In the genomic region with DNA sequence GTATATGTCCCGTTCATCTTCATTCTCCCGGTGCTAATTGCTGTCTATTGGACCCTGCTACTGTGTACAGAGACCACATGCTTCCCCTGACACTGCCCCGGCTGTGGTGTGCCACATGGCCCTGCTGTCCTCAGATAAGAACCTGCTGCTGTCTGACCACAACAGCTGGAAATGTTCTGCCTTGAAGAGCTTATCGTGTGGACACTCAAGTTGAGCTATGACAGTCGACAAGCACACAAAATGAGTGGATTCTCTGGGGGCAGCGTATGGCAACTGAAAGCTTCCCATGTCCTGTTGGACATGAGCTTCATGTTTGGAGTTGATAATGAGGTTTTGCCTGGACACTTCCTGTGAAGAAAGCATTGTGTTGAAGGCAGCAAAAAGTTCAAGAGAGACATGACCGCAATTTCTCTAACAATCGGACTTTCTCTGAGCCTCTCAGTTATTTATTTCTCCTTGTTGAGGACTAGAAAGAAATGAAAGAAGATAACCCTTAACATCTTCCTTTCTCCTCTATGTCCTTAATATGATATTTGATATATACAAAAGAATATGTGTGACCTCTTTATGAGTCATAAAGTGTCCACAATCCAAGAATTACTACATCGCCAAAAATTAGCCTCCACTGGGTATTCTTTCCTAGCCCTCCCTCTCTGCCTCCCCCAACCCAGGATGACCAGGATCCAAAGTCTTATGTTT, we compare ENCODE assay signal across 1 cellular context.
TF ChIP-seq lines count a peak whose summit lies in the region.

No MANE protein-coding gene starts in this region.

TF ChIP-seq in K562, 482 proteins besides CTCF, POLR2A, EP300 and RAD21 (continued from another document and continues in another):
- TF ChIP-seq, protein P1, sequence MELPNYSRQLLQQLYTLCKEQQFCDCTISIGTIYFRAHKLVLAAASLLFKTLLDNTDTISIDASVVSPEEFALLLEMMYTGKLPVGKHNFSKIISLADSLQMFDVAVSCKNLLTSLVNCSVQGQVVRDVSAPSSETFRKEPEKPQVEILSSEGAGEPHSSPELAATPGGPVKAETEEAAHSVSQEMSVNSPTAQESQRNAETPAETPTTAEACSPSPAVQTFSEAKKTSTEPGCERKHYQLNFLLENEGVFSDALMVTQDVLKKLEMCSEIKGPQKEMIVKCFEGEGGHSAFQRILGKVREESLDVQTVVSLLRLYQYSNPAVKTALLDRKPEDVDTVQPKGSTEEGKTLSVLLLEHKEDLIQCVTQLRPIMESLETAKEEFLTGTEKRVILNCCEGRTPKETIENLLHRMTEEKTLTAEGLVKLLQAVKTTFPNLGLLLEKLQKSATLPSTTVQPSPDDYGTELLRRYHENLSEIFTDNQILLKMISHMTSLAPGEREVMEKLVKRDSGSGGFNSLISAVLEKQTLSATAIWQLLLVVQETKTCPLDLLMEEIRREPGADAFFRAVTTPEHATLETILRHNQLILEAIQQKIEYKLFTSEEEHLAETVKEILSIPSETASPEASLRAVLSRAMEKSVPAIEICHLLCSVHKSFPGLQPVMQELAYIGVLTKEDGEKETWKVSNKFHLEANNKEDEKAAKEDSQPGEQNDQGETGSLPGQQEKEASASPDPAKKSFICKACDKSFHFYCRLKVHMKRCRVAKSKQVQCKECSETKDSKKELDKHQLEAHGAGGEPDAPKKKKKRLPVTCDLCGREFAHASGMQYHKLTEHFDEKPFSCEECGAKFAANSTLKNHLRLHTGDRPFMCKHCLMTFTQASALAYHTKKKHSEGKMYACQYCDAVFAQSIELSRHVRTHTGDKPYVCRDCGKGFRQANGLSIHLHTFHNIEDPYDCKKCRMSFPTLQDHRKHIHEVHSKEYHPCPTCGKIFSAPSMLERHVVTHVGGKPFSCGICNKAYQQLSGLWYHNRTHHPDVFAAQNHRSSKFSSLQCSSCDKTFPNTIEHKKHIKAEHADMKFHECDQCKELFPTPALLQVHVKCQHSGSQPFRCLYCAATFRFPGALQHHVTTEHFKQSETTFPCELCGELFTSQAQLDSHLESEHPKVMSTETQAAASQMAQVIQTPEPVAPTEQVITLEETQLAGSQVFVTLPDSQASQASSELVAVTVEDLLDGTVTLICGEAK (IDR thresholded peaks at IDR 0.05): 0 out of 2 replicates have a peak, but pooled peaks have one; percentile 23
- TF ChIP-seq, protein P1 (CRISPR knock-in tag; IDR thresholded peaks at IDR 0.05): no peak
- TF ChIP-seq ZNF354B (CRISPR knock-in tag; IDR thresholded peaks at IDR 0.05) (no peak; the same call in 1 of the 2 replicates), E2F5 (CRISPR knock-in tag; IDR thresholded peaks at IDR 0.05) (no peak), ZNF239 (CRISPR knock-in tag; IDR thresholded peaks at IDR 0.05) (peak; percentile 45), BCLAF1 (IDR thresholded peaks at IDR 0.05; ENCODE audit: borderline replicate concordance in 1 of 2, control insufficient read depth in 1 of 2, low read depth in 2 of 2, low read length in 1 of 2) (peak in 1 of 2 experiments; percentile 73; a peak in 1 of 4 replicates), NRF1 (conservative IDR thresholded peaks at IDR 0.05 in 1 of 2, IDR thresholded peaks at IDR 0.05 in 1 of 2) (peak in 1 of 2 experiments; percentile 57; a peak in 2 of 4 replicates), HDAC3 (IDR thresholded peaks at IDR 0.05; ENCODE audit: borderline replicate concordance, partially characterized antibody) (peak; percentile 98), ILF3 (IDR thresholded peaks at IDR 0.05; ENCODE audit: borderline replicate concordance) (no peak), NBN (IDR thresholded peaks at IDR 0.05; ENCODE audit: low read depth) (peak; percentile 99), CREB1 (IDR thresholded peaks at IDR 0.05) (peak; percentile 86), CREB1 (CRISPR knock-in tag; IDR thresholded peaks at IDR 0.05) (peak; percentile 65), JUN (IDR thresholded peaks at IDR 0.05; ENCODE audit: borderline replicate concordance, low read depth, low read length) (peak; percentile 75; the same call in 1 of the 2 replicates), JUN (CRISPR knock-in tag; IDR thresholded peaks at IDR 0.05; ENCODE audit: borderline replicate concordance) (no peak), CGGBP1 (CRISPR knock-in tag; IDR thresholded peaks at IDR 0.05) (no peak), ZNF778 (CRISPR knock-in tag; IDR thresholded peaks at IDR 0.05) (no peak), KLF16 (IDR thresholded peaks at IDR 0.05) (peak; percentile 100), CC2D1A (IDR thresholded peaks at IDR 0.05) (peak; percentile 99), FOXM1 (IDR thresholded peaks at IDR 0.05; ENCODE audit: low read depth) (peak; percentile 98), FOXM1 (CRISPR knock-in tag; IDR thresholded peaks at IDR 0.05; ENCODE audit: low read depth) (no peak), EWSR1 (IDR thresholded peaks at IDR 0.05; ENCODE audit: borderline replicate concordance, low read depth, partially characterized antibody) (no peak), ZNF274 (IDR thresholded peaks at IDR 0.05; ENCODE audit: borderline replicate concordance, low read depth, low read length) (peak; percentile 85), TCF7 (IDR thresholded peaks at IDR 0.05; ENCODE audit: borderline replicate concordance) (peak; percentile 93), HBP1 (CRISPR knock-in tag; IDR thresholded peaks at IDR 0.05) (no peak; the same call in 1 of the 2 replicates), ZNF583 (CRISPR knock-in tag; IDR thresholded peaks at IDR 0.05) (peak; percentile 51; the same call in 1 of the 2 replicates), ZNF79 (CRISPR knock-in tag; IDR thresholded peaks at IDR 0.05; ENCODE audit: low read depth) (no peak; the same call in 1 of the 2 replicates), POU5F1 (IDR thresholded peaks at IDR 0.05; ENCODE audit: borderline replicate concordance, low read depth, low read length, partially characterized antibody) (no peak)
- TF ChIP-seq, protein P2, sequence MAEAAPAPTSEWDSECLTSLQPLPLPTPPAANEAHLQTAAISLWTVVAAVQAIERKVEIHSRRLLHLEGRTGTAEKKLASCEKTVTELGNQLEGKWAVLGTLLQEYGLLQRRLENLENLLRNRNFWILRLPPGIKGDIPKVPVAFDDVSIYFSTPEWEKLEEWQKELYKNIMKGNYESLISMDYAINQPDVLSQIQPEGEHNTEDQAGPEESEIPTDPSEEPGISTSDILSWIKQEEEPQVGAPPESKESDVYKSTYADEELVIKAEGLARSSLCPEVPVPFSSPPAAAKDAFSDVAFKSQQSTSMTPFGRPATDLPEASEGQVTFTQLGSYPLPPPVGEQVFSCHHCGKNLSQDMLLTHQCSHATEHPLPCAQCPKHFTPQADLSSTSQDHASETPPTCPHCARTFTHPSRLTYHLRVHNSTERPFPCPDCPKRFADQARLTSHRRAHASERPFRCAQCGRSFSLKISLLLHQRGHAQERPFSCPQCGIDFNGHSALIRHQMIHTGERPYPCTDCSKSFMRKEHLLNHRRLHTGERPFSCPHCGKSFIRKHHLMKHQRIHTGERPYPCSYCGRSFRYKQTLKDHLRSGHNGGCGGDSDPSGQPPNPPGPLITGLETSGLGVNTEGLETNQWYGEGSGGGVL (CRISPR knock-in tag; IDR thresholded peaks at IDR 0.05): no peak
- TF ChIP-seq, protein P3, sequence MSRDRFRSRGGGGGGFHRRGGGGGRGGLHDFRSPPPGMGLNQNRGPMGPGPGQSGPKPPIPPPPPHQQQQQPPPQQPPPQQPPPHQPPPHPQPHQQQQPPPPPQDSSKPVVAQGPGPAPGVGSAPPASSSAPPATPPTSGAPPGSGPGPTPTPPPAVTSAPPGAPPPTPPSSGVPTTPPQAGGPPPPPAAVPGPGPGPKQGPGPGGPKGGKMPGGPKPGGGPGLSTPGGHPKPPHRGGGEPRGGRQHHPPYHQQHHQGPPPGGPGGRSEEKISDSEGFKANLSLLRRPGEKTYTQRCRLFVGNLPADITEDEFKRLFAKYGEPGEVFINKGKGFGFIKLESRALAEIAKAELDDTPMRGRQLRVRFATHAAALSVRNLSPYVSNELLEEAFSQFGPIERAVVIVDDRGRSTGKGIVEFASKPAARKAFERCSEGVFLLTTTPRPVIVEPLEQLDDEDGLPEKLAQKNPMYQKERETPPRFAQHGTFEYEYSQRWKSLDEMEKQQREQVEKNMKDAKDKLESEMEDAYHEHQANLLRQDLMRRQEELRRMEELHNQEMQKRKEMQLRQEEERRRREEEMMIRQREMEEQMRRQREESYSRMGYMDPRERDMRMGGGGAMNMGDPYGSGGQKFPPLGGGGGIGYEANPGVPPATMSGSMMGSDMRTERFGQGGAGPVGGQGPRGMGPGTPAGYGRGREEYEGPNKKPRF (IDR thresholded peaks at IDR 0.05; ENCODE audit: low read depth, low read length): no peak
- TF ChIP-seq, protein P4, sequence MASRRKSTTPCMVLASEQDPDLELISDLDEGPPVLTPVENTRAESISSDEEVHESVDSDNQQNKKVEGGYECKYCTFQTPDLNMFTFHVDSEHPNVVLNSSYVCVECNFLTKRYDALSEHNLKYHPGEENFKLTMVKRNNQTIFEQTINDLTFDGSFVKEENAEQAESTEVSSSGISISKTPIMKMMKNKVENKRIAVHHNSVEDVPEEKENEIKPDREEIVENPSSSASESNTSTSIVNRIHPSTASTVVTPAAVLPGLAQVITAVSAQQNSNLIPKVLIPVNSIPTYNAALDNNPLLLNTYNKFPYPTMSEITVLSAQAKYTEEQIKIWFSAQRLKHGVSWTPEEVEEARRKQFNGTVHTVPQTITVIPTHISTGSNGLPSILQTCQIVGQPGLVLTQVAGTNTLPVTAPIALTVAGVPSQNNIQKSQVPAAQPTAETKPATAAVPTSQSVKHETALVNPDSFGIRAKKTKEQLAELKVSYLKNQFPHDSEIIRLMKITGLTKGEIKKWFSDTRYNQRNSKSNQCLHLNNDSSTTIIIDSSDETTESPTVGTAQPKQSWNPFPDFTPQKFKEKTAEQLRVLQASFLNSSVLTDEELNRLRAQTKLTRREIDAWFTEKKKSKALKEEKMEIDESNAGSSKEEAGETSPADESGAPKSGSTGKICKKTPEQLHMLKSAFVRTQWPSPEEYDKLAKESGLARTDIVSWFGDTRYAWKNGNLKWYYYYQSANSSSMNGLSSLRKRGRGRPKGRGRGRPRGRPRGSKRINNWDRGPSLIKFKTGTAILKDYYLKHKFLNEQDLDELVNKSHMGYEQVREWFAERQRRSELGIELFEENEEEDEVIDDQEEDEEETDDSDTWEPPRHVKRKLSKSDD (conservative IDR thresholded peaks at IDR 0.05; ENCODE audit: low read length): no peak
